Comparison of ENCODE assay signal across 12 cellular contexts in the genomic region with DNA sequence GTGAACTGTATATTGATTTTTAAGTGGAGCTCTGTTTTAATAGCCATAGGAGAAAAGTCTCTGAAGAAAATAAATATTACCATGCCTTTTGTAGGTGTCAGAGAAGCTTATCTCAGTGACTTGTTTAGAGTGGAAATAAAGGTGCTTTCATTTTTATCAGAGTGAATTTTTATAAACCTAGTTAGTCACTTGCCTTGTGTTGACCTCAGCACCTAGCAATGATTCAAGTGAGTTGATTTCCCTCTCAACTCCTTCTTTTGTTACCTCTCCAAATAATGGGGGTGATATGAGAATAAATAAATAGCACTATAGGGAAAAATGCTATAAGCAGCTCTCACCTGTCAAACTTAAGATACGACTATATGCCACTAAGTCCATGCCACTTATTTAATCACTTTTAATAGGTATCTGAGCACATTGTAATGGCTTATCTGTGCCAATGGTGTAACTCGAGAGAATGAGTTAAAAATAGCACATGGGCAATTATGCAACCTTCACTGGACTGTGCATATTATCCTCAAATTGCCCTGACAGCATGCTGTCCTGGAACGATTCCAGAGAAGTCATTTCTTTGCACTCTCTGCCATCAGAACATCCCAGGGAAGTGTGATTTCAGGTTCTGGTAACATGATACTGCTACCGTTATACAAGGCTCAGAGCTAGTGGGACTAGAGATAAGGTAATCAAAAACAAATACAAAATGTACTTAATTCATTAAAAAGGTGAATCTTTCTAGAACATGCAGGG.
DNase-seq lines count a peak whose midpoint lies in the region; ATAC-seq, FAIRE-seq and TF ChIP-seq lines count a peak whose summit lies in the region.
"Had no signal": no experiment of that assay in that cellular context is flagged by ENCODE, and none has a peak within 500 bp of the region (broad histone marks: within the 10 kb centered on the region; RNA-seq: fewer than 3 reads in every experiment).

No MANE protein-coding gene starts in this region.

- no peak overlapping the region for H3K4me3 ChIP-seq in A549
- no peak overlapping the region for H3K4me3 ChIP-seq in cardiac muscle cell
- H3K4me3 ChIP-seq in naive thymus-derived CD4-positive, alpha-beta T cell (ENCODE audit: low read length), result no peak overlapping the region

- no peaks in the 10 kb centered on the region for H3K9me3 ChIP-seq in A549
- no peaks in the 10 kb centered on the region for H3K9me3 ChIP-seq in cardiac muscle cell (ENCODE audit: low read depth)
- no peaks in the 10 kb centered on the region for H3K9me3 ChIP-seq in naive thymus-derived CD4-positive, alpha-beta T cell (ENCODE audit: control insufficient read depth in 2 of 3, low read length in 3 of 3)
- H3K9me3 ChIP-seq: BE2C had no signal

- POLR2A ChIA-PET in A549 (lab: Yijun Ruan, JAX), result no interaction called here
- POLR2A ChIA-PET in naive thymus-derived CD4-positive, alpha-beta T cell (lab: Charles Lee), result no interaction called here

- TF ChIP-seq POLR2A in A549 (IDR thresholded peaks at IDR 0.05; ENCODE audit: low read length), result no peak

- H3K27ac ChIP-seq in A549, result no peak overlapping the region
- H3K27ac ChIP-seq in cardiac muscle cell, result no peak overlapping the region
- no peak overlapping the region for H3K27ac ChIP-seq in naive thymus-derived CD4-positive, alpha-beta T cell (ENCODE audit: low read depth, low read length)

- H3K4me1 ChIP-seq in A549, result no peaks in the 10 kb centered on the region; the same call in 2 of the 3 replicates
- H3K4me1 ChIP-seq in cardiac muscle cell (ENCODE audit: low read depth), result peaks cover 13% of the 10 kb centered on the region
- H3K4me1 ChIP-seq in naive thymus-derived CD4-positive, alpha-beta T cell (ENCODE audit: control insufficient read depth in 2 of 2, insufficient read depth in 2 of 2, low read length in 2 of 2), result no peaks in the 10 kb centered on the region
- H3K4me1 ChIP-seq: BE2C had no signal

- peaks cover 0 to 19% (median 2%) of the 10 kb centered on the region in 11 donors for H3K9me3 Mint-ChIP-seq in naive thymus-derived CD4-positive, alpha-beta T cell

- H3K27ac Mint-ChIP-seq in naive thymus-derived CD4-positive, alpha-beta T cell, result no peak overlapping the region

- H3K36me3 ChIP-seq in cardiac muscle cell, result no peaks in the 10 kb centered on the region
- no peaks in the 10 kb centered on the region for H3K36me3 ChIP-seq in naive thymus-derived CD4-positive, alpha-beta T cell (ENCODE audit: control insufficient read depth in 2 of 3, insufficient read depth in 3 of 3, low read length in 3 of 3)
- H3K36me3 ChIP-seq: BE2C had no signal

- peak in 1 of 2 experiments; percentile 5 for DNase-seq in A549 (ENCODE audit: low read depth in 1 of 2, low spot score in 1 of 2)
- peak; percentile 42 for DNase-seq in HTR-8/SVneo (ENCODE audit: insufficient read length, low spot score)
- peak; percentile 92 for DNase-seq in NCI-H69 (lab: John Stamatoyannopoulos, UW)
- peak; percentile 14 to 46 for DNase-seq in cardiac muscle cell (ENCODE audit: low read depth in 1 of 2, low spot score in 1 of 2)
- DNase-seq in naive thymus-derived CD4-positive, alpha-beta T cell, result no peak
- DNase-seq: activated effector memory CD4-positive, alpha-beta T cell treated with Interleukin-2 at 50 U/mL for 16 hours; BE2C; nucleus accumbens had no signal

- no peak for FAIRE-seq in A549 (lab: Jason Lieb, UNC)
- peak; percentile 40 for FAIRE-seq in HTR-8/SVneo (lab: Jason Lieb, UNC)

- CTCF ChIA-PET in A549 (lab: Yijun Ruan, JAX), result interaction anchor here (1.3 kb wide), 1 partner anchor 16 kb away, joined by 3 read pairs; no protein-coding TSS in a partner anchor
- CTCF ChIA-PET in naive thymus-derived CD4-positive, alpha-beta T cell (lab: Charles Lee), result no interaction called here

- ATAC-seq in A549 (no peak), GM19023 (IDR thresholded peaks at IDR 0.05; ENCODE audit: unreplicated experiment) (no peak), GM21367 (IDR thresholded peaks at IDR 0.05; ENCODE audit: unreplicated experiment) (no peak), HG03439 (IDR thresholded peaks at IDR 0.05; ENCODE audit: unreplicated experiment) (no peak)
- ATAC-seq in naive thymus-derived CD4-positive, alpha-beta T cell, result no peak
- ATAC-seq: esophagus mucosa had no signal

- TF ChIP-seq CTCF in A549 (IDR thresholded peaks at IDR 0.05) (no peak), cardiac muscle cell (IDR thresholded peaks at IDR 0.05; ENCODE audit: low read depth, low read length) (no peak)

- H3K36me3 Mint-ChIP-seq in naive thymus-derived CD4-positive, alpha-beta T cell, result no peaks in the 10 kb centered on the region

- no peaks in the 10 kb centered on the region for H3K27me3 Mint-ChIP-seq in naive thymus-derived CD4-positive, alpha-beta T cell

- TF ChIP-seq RAD21 in A549 (conservative IDR thresholded peaks at IDR 0.05 in 1 of 2, IDR thresholded peaks at IDR 0.05 in 1 of 2), result no peak

- H3K4me1 Mint-ChIP-seq in naive thymus-derived CD4-positive, alpha-beta T cell, result no peaks in the 10 kb centered on the region

- H3K27me3 ChIP-seq in cardiac muscle cell, result no peaks in the 10 kb centered on the region
- no peaks in the 10 kb centered on the region for H3K27me3 ChIP-seq in naive thymus-derived CD4-positive, alpha-beta T cell (ENCODE audit: control insufficient read depth in 2 of 2, insufficient read depth in 2 of 2, low read length in 2 of 2)
- H3K27me3 ChIP-seq: BE2C had no signal

- intact Hi-C loops in naive thymus-derived CD4-positive, alpha-beta T cell (cut with micrococcal nuclease), result no loop called here

- no peak for TF ChIP-seq EP300 in A549 (IDR thresholded peaks at IDR 0.05)

- H3K4me3 Mint-ChIP-seq in naive thymus-derived CD4-positive, alpha-beta T cell, result no peak overlapping the region

- 14% methylated on average over 4 of the region's 4 CpGs for WGBS in A549 (ENCODE audit: missing lambda C conversion rate)

- H3K4me2 ChIP-seq in A549, result peak overlapping the region; percentile 6; the same call in 1 of the 3 replicates

TF ChIP-seq in A549, 52 proteins besides CTCF, POLR2A, EP300 and RAD21:
- TF ChIP-seq CEBPB (IDR thresholded peaks at IDR 0.05), result no peak
- no peak for TF ChIP-seq MYC (IDR thresholded peaks at IDR 0.05; ENCODE audit: borderline replicate concordance, low read length)
- no peak for TF ChIP-seq FOSL2 (IDR thresholded peaks at IDR 0.05)
- no peak for TF ChIP-seq FOSL2 (CRISPR knock-in tag; IDR thresholded peaks at IDR 0.05)
- TF ChIP-seq NFE2L2 (conservative IDR thresholded peaks at IDR 0.05; ENCODE audit: low read length), result no peak
- no peak for TF ChIP-seq NR3C1 (IDR thresholded peaks at IDR 0.05)
- no peak for TF ChIP-seq ZNF302 (CRISPR knock-in tag; IDR thresholded peaks at IDR 0.05)
- no peak for TF ChIP-seq TP53 (CRISPR knock-in tag; IDR thresholded peaks at IDR 0.05)
- no peak for TF ChIP-seq SREBF2 (IDR thresholded peaks at IDR 0.05)
- no peak for TF ChIP-seq KDM5A (IDR thresholded peaks at IDR 0.05)
- TF ChIP-seq, protein P1, sequence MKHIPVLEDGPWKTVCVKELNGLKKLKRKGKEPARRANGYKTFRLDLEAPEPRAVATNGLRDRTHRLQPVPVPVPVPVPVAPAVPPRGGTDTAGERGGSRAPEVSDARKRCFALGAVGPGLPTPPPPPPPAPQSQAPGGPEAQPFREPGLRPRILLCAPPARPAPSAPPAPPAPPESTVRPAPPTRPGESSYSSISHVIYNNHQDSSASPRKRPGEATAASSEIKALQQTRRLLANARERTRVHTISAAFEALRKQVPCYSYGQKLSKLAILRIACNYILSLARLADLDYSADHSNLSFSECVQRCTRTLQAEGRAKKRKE (CRISPR knock-in tag; IDR thresholded peaks at IDR 0.05; ENCODE audit: low read depth), result no peak
- no peak for TF ChIP-seq GATA3 (IDR thresholded peaks at IDR 0.05; ENCODE audit: borderline replicate concordance)
- TF ChIP-seq, protein P2, sequence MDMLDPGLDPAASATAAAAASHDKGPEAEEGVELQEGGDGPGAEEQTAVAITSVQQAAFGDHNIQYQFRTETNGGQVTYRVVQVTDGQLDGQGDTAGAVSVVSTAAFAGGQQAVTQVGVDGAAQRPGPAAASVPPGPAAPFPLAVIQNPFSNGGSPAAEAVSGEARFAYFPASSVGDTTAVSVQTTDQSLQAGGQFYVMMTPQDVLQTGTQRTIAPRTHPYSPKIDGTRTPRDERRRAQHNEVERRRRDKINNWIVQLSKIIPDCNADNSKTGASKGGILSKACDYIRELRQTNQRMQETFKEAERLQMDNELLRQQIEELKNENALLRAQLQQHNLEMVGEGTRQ (IDR thresholded peaks at IDR 0.05), result no peak
- no peak for TF ChIP-seq SMC3 (IDR thresholded peaks at IDR 0.05)
- TF ChIP-seq, protein P3, sequence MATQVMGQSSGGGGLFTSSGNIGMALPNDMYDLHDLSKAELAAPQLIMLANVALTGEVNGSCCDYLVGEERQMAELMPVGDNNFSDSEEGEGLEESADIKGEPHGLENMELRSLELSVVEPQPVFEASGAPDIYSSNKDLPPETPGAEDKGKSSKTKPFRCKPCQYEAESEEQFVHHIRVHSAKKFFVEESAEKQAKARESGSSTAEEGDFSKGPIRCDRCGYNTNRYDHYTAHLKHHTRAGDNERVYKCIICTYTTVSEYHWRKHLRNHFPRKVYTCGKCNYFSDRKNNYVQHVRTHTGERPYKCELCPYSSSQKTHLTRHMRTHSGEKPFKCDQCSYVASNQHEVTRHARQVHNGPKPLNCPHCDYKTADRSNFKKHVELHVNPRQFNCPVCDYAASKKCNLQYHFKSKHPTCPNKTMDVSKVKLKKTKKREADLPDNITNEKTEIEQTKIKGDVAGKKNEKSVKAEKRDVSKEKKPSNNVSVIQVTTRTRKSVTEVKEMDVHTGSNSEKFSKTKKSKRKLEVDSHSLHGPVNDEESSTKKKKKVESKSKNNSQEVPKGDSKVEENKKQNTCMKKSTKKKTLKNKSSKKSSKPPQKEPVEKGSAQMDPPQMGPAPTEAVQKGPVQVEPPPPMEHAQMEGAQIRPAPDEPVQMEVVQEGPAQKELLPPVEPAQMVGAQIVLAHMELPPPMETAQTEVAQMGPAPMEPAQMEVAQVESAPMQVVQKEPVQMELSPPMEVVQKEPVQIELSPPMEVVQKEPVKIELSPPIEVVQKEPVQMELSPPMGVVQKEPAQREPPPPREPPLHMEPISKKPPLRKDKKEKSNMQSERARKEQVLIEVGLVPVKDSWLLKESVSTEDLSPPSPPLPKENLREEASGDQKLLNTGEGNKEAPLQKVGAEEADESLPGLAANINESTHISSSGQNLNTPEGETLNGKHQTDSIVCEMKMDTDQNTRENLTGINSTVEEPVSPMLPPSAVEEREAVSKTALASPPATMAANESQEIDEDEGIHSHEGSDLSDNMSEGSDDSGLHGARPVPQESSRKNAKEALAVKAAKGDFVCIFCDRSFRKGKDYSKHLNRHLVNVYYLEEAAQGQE (IDR thresholded peaks at IDR 0.05), result no peak
- TF ChIP-seq ESRRA (IDR thresholded peaks at IDR 0.05; ENCODE audit: borderline replicate concordance, low read length), result no peak
- no peak for TF ChIP-seq RFX5 (IDR thresholded peaks at IDR 0.05)
- no peak for TF ChIP-seq FOXS1 (CRISPR knock-in tag; IDR thresholded peaks at IDR 0.05)
- TF ChIP-seq HEYL (CRISPR knock-in tag; IDR thresholded peaks at IDR 0.05), result no peak
TF ChIP-seq in A549: peak in this region for 0.

Comparison
In these comparisons a context has a peak if more than half of its experiments do, and no peak if none do; other contexts are left out.
1. DNase-seq: peak in HTR-8/SVneo (single experiment), NCI-H69 (single experiment) and cardiac muscle cell (2 of 2); none in naive thymus-derived CD4-positive, alpha-beta T cell (0 of 9).